ENCODE assay signal across 1 cellular context in genomic region chrX:11755724-11756123, GRCh38.
TF ChIP-seq lines count a peak whose summit lies in the region.

No MANE protein-coding gene starts in this region.

TF ChIP-seq in K562, 482 proteins besides CTCF, POLR2A, EP300 and RAD21:
- TF ChIP-seq DPF2 (IDR thresholded peaks at IDR 0.05) (no peak), PPARD (CRISPR knock-in tag; IDR thresholded peaks at IDR 0.05) (no peak), JUNB (CRISPR knock-in tag; conservative IDR thresholded peaks at IDR 0.05) (no peak), ZNF24 (IDR thresholded peaks at IDR 0.05) (peak; percentile 58; the same call in 1 of the 2 replicates)
- TF ChIP-seq, protein P1, sequence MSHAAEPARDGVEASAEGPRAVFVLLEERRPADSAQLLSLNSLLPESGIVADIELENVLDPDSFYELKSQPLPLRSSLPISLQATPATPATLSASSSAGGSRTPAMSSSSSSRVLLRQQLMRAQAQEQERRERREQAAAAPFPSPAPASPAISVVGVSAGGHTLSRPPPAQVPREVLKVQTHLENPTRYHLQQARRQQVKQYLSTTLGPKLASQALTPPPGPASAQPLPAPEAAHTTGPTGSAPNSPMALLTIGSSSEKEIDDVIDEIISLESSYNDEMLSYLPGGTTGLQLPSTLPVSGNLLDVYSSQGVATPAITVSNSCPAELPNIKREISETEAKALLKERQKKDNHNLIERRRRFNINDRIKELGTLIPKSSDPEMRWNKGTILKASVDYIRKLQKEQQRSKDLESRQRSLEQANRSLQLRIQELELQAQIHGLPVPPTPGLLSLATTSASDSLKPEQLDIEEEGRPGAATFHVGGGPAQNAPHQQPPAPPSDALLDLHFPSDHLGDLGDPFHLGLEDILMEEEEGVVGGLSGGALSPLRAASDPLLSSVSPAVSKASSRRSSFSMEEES (CRISPR knock-in tag; IDR thresholded peaks at IDR 0.05): no peak
- TF ChIP-seq, protein P2, sequence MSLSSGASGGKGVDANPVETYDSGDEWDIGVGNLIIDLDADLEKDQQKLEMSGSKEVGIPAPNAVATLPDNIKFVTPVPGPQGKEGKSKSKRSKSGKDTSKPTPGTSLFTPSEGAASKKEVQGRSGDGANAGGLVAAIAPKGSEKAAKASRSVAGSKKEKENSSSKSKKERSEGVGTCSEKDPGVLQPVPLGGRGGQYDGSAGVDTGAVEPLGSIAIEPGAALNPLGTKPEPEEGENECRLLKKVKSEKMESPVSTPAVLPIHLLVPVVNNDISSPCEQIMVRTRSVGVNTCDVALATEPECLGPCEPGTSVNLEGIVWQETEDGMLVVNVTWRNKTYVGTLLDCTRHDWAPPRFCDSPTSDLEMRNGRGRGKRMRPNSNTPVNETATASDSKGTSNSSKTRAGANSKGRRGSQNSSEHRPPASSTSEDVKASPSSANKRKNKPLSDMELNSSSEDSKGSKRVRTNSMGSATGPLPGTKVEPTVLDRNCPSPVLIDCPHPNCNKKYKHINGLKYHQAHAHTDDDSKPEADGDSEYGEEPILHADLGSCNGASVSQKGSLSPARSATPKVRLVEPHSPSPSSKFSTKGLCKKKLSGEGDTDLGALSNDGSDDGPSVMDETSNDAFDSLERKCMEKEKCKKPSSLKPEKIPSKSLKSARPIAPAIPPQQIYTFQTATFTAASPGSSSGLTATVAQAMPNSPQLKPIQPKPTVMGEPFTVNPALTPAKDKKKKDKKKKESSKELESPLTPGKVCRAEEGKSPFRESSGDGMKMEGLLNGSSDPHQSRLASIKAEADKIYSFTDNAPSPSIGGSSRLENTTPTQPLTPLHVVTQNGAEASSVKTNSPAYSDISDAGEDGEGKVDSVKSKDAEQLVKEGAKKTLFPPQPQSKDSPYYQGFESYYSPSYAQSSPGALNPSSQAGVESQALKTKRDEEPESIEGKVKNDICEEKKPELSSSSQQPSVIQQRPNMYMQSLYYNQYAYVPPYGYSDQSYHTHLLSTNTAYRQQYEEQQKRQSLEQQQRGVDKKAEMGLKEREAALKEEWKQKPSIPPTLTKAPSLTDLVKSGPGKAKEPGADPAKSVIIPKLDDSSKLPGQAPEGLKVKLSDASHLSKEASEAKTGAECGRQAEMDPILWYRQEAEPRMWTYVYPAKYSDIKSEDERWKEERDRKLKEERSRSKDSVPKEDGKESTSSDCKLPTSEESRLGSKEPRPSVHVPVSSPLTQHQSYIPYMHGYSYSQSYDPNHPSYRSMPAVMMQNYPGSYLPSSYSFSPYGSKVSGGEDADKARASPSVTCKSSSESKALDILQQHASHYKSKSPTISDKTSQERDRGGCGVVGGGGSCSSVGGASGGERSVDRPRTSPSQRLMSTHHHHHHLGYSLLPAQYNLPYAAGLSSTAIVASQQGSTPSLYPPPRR (CRISPR knock-in tag; IDR thresholded peaks at IDR 0.05; ENCODE audit: borderline replicate concordance): no peak
- TF ChIP-seq, protein P3, sequence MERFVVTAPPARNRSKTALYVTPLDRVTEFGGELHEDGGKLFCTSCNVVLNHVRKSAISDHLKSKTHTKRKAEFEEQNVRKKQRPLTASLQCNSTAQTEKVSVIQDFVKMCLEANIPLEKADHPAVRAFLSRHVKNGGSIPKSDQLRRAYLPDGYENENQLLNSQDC (CRISPR knock-in tag; IDR thresholded peaks at IDR 0.05): no peak
- TF ChIP-seq, protein P4, sequence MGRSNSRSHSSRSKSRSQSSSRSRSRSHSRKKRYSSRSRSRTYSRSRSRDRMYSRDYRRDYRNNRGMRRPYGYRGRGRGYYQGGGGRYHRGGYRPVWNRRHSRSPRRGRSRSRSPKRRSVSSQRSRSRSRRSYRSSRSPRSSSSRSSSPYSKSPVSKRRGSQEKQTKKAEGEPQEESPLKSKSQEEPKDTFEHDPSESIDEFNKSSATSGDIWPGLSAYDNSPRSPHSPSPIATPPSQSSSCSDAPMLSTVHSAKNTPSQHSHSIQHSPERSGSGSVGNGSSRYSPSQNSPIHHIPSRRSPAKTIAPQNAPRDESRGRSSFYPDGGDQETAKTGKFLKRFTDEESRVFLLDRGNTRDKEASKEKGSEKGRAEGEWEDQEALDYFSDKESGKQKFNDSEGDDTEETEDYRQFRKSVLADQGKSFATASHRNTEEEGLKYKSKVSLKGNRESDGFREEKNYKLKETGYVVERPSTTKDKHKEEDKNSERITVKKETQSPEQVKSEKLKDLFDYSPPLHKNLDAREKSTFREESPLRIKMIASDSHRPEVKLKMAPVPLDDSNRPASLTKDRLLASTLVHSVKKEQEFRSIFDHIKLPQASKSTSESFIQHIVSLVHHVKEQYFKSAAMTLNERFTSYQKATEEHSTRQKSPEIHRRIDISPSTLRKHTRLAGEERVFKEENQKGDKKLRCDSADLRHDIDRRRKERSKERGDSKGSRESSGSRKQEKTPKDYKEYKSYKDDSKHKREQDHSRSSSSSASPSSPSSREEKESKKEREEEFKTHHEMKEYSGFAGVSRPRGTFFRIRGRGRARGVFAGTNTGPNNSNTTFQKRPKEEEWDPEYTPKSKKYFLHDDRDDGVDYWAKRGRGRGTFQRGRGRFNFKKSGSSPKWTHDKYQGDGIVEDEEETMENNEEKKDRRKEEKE (IDR thresholded peaks at IDR 0.05; ENCODE audit: borderline replicate concordance in 1 of 2, control insufficient read depth in 1 of 2, low read depth in 2 of 2, low read length in 1 of 2): no peak
TF ChIP-seq in K562: peak in this region for 1.
